In genomic region chr3:129507181-129507831, GRCh38 we compare ENCODE assay signal across 15 cellular contexts. TPM values are rescaled to one million over a fixed set of nuclear protein-coding genes. Genes with fewer than 3 reads are reported as not detected.
DNase-seq lines count a peak whose midpoint lies in the region; ATAC-seq and TF ChIP-seq lines count a peak whose summit lies in the region.
"Had no signal": no experiment of that assay in that cellular context is flagged by ENCODE, and none has a peak within 500 bp of the region (broad histone marks: within the 10 kb centered on the region; RNA-seq: fewer than 3 reads in every experiment).

No MANE protein-coding gene starts in this region.

- DNase-seq in NCI-H2081 (lab: John Stamatoyannopoulos, UW) (peak; percentile 69 to 84), caudate nucleus (lab: John Stamatoyannopoulos, UW) (peak in 34 of 61 donors; percentile 7 to 67 (median 32)), left lung (no peak), superior temporal gyrus (ENCODE audit: extremely low spot score) (peak; percentile 80), NCI-H1436 (lab: John Stamatoyannopoulos, UW) (no peak), RPMI8226 (no peak)
- DNase-seq: activated CD4-positive, alpha-beta T cell treated with anti-CD3 and anti-CD28 coated beads, Interleukin-2, amount 50 U/mL, for 1 hour; activated T-cell treated with anti-CD3 and anti-CD28 coated beads, Interleukin-2, amount 50 U/mL, for 48 hours; effector memory CD8-positive, alpha-beta T cell; natural killer cell; PC-9; stimulated activated naive CD8-positive, alpha-beta T cell treated with anti-CD3 and anti-CD28 coated beads, Interleukin-15, Interleukin-2, amounts not matched to agents 100 U/mL and 50 U/mL, for 24 hours; T-helper 17 cell had no signal

- H3K4me1 ChIP-seq in left lung, result peaks cover 0 to 3% of the 10 kb centered on the region in 2 donors

- H3K4me3 ChIP-seq in left lung, result no peak overlapping the region
- H3K4me3 ChIP-seq: PC-9 had no signal

- intact Hi-C loops in left lung (cut with DNase I), result no loop called here

- H3K27me3 ChIP-seq in left lung, result no peaks in the 10 kb centered on the region

- H3K9me3 ChIP-seq in left lung, result no peaks in the 10 kb centered on the region

- peak; percentile 43 for ATAC-seq in left lung
- ATAC-seq in GM21528 (IDR thresholded peaks at IDR 0.05; ENCODE audit: low FRiP score, unreplicated experiment), result no peak
- ATAC-seq: effector memory CD8-positive, alpha-beta T cell; natural killer cell; stimulated activated naive CD8-positive, alpha-beta T cell treated with anti-CD3 and anti-CD28 coated beads, Interleukin-15, Interleukin-2, amounts not matched to agents 100 U/mL and 50 U/mL, for 24 hours; T-helper 17 cell had no signal

- no peak for TF ChIP-seq CTCF in left lung (IDR thresholded peaks at IDR 0.05)

- H3K27ac ChIP-seq in caudate nucleus (ENCODE audit: low read depth, low read length), result no peak overlapping the region
- peak overlapping the region in 1 of 2 donors; percentile 7 for H3K27ac ChIP-seq in left lung
- H3K27ac ChIP-seq: PC-9 had no signal

- H3K36me3 ChIP-seq in left lung, result peaks cover 0 to 76% of the 10 kb centered on the region in 2 donors

RNA-seq across cellular contexts. Expression of gene RHO, which starts 21.1 kb away (rescaled TPM):
- not detected for total RNA-seq in left lung
- total RNA-seq: natural killer cell, NCI-H460, PC-9, T-helper 17 cell had no signal

RNA-seq across cellular contexts. Expression of gene H1-8, which starts 35.7 kb away (rescaled TPM):
- not detected for total RNA-seq in left lung
- total RNA-seq: natural killer cell, NCI-H460, PC-9, T-helper 17 cell had no signal

Comparison
In these comparisons a context has a peak if more than half of its experiments do, and no peak if none do; other contexts are left out.
1. DNase-seq: peak in NCI-H2081 (2 of 2), caudate nucleus (34 of 61) and superior temporal gyrus (single experiment); none in left lung (0 of 2), NCI-H1436 (single experiment) and RPMI8226 (single experiment).